ENCODE assay signal across 11 cellular contexts in genomic region chr7:125568799-125569198, GRCh38.
DNase-seq lines count a peak whose midpoint lies in the region; ATAC-seq lines count a peak whose summit lies in the region.
"Had no signal": no experiment of that assay in that cellular context is flagged by ENCODE, and none has a peak within 500 bp of the region (broad histone marks: within the 10 kb centered on the region; RNA-seq: fewer than 3 reads in every experiment).

No MANE protein-coding gene starts in this region.

- DNase-seq in NCI-H2029 treated with DMSO at 0.1 percent for 48 hours (lab: John Stamatoyannopoulos, UW) (peak; percentile 46), anterior cingulate cortex (lab: John Stamatoyannopoulos, UW) (no peak), DMS153 (lab: John Stamatoyannopoulos, UW) (no peak), middle frontal gyrus (ENCODE audit: extremely low spot score, low spot score) (no peak)
- no peak for DNase-seq in stimulated activated CD8-positive, alpha-beta memory T cell treated with anti-CD3 and anti-CD28 coated beads, Interleukin-4, amount 100 ng/mL, for 48 hours
- DNase-seq: amygdala; CD4-positive, alpha-beta T cell; NCI-H1092 treated with DMSO at 0.1 percent for 48 hours had no signal

- ATAC-seq in GM18520 (IDR thresholded peaks at IDR 0.05; ENCODE audit: unreplicated experiment), result peak; percentile 98
- peak; percentile 70 for ATAC-seq in GM21423 (IDR thresholded peaks at IDR 0.05; ENCODE audit: unreplicated experiment)
- ATAC-seq in HG03060 (IDR thresholded peaks at IDR 0.05; ENCODE audit: low read depth, unreplicated experiment), result peak; percentile 99
